Comparison of ENCODE assay signal across 2 cellular contexts in genomic region chr7:30041526-30042269, GRCh38.
TF ChIP-seq lines count a peak whose summit lies in the region.

No MANE protein-coding gene starts in this region.

TF ChIP-seq in GM23338, 12 proteins besides CTCF, POLR2A, EP300 and RAD21:
- no peak for TF ChIP-seq ZNF462 (CRISPR knock-in tag; IDR thresholded peaks at IDR 0.05)

TF ChIP-seq in K562, 482 proteins besides CTCF, POLR2A, EP300 and RAD21:
- TF ChIP-seq ZNF24 (IDR thresholded peaks at IDR 0.05) (no peak), ZFP1 (CRISPR knock-in tag; IDR thresholded peaks at IDR 0.05) (peak; percentile 57; the same call in 1 of the 2 replicates), ZNF316 (IDR thresholded peaks at IDR 0.05) (peak; percentile 40)
